Comparison of ENCODE assay signal across 1 cellular context in the genomic region with DNA sequence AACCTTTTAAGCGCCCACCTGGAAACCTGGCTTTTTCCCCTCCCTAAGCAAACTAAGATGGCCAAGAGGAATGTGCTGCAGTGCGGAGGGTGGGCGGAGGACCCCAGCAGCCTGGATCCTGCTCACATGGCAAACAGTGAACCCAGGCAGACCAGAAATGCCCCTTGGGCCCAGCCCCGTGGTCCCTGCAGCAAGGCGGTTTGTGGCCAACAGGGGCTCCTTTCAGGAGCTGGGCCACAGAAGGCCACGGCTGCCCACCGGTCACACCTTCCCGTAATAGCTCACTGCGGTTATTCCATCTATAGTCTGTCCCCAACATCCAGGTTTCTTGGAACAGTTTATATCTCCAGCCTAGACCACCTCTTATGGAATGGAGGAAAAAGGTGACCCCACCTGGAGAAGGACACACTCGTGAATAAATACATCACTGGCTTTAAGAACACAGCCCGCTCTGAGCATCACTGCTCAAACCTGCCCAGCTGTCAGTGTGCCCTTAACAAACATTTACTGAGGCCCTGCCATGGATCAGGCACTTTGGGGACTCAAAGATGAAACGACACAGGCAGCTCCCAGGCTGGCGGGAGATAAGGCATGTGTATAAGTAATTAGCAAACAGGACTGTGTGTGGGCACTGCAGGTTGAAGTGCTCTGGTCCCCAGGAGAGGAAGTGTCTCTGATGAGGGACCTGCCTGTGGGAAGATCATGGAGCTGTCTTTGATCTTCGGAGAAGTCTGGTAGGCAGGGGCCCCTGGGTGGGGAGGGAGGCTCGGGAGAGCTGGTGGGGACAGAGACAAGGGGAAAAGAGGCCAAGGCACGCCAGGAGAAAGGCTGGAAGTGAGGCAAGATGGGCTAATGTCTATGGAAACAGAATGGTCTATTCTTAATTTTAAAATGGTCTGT.
TF ChIP-seq lines count a peak whose summit lies in the region.

No MANE protein-coding gene starts in this region.

TF ChIP-seq in HepG2, 621 proteins besides CTCF, POLR2A, EP300 and RAD21 (continued from another document and continues in another):
- TF ChIP-seq, protein P1, sequence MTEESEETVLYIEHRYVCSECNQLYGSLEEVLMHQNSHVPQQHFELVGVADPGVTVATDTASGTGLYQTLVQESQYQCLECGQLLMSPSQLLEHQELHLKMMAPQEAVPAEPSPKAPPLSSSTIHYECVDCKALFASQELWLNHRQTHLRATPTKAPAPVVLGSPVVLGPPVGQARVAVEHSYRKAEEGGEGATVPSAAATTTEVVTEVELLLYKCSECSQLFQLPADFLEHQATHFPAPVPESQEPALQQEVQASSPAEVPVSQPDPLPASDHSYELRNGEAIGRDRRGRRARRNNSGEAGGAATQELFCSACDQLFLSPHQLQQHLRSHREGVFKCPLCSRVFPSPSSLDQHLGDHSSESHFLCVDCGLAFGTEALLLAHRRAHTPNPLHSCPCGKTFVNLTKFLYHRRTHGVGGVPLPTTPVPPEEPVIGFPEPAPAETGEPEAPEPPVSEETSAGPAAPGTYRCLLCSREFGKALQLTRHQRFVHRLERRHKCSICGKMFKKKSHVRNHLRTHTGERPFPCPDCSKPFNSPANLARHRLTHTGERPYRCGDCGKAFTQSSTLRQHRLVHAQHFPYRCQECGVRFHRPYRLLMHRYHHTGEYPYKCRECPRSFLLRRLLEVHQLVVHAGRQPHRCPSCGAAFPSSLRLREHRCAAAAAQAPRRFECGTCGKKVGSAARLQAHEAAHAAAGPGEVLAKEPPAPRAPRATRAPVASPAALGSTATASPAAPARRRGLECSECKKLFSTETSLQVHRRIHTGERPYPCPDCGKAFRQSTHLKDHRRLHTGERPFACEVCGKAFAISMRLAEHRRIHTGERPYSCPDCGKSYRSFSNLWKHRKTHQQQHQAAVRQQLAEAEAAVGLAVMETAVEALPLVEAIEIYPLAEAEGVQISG (CRISPR knock-in tag; IDR thresholded peaks at IDR 0.05), result peak; percentile 74
- TF ChIP-seq, protein P2, sequence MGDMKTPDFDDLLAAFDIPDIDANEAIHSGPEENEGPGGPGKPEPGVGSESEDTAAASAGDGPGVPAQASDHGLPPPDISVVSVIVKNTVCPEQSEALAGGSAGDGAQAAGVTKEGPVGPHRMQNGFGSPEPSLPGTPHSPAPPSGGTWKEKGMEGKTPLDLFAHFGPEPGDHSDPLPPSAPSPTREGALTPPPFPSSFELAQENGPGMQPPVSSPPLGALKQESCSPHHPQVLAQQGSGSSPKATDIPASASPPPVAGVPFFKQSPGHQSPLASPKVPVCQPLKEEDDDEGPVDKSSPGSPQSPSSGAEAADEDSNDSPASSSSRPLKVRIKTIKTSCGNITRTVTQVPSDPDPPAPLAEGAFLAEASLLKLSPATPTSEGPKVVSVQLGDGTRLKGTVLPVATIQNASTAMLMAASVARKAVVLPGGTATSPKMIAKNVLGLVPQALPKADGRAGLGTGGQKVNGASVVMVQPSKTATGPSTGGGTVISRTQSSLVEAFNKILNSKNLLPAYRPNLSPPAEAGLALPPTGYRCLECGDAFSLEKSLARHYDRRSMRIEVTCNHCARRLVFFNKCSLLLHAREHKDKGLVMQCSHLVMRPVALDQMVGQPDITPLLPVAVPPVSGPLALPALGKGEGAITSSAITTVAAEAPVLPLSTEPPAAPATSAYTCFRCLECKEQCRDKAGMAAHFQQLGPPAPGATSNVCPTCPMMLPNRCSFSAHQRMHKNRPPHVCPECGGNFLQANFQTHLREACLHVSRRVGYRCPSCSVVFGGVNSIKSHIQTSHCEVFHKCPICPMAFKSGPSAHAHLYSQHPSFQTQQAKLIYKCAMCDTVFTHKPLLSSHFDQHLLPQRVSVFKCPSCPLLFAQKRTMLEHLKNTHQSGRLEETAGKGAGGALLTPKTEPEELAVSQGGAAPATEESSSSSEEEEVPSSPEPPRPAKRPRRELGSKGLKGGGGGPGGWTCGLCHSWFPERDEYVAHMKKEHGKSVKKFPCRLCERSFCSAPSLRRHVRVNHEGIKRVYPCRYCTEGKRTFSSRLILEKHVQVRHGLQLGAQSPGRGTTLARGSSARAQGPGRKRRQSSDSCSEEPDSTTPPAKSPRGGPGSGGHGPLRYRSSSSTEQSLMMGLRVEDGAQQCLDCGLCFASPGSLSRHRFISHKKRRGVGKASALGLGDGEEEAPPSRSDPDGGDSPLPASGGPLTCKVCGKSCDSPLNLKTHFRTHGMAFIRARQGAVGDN (CRISPR knock-in tag; IDR thresholded peaks at IDR 0.05), result peak; percentile 86
- TF ChIP-seq, protein P3, sequence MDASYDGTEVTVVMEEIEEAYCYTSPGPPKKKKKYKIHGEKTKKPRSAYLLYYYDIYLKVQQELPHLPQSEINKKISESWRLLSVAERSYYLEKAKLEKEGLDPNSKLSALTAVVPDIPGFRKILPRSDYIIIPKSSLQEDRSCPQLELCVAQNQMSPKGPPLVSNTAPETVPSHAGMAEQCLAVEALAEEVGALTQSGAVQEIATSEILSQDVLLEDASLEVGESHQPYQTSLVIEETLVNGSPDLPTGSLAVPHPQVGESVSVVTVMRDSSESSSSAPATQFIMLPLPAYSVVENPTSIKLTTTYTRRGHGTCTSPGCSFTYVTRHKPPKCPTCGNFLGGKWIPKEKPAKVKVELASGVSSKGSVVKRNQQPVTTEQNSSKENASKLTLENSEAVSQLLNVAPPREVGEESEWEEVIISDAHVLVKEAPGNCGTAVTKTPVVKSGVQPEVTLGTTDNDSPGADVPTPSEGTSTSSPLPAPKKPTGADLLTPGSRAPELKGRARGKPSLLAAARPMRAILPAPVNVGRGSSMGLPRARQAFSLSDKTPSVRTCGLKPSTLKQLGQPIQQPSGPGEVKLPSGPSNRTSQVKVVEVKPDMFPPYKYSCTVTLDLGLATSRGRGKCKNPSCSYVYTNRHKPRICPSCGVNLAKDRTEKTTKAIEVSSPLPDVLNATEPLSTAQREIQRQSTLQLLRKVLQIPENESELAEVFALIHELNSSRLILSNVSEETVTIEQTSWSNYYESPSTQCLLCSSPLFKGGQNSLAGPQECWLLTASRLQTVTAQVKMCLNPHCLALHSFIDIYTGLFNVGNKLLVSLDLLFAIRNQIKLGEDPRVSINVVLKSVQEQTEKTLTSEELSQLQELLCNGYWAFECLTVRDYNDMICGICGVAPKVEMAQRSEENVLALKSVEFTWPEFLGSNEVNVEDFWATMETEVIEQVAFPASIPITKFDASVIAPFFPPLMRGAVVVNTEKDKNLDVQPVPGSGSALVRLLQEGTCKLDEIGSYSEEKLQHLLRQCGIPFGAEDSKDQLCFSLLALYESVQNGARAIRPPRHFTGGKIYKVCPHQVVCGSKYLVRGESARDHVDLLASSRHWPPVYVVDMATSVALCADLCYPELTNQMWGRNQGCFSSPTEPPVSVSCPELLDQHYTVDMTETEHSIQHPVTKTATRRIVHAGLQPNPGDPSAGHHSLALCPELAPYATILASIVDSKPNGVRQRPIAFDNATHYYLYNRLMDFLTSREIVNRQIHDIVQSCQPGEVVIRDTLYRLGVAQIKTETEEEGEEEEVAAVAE (CRISPR knock-in tag; IDR thresholded peaks at IDR 0.05; ENCODE audit: borderline replicate concordance), result peak; percentile 82; the same call in 1 of the 2 replicates
- TF ChIP-seq STAT5B (CRISPR knock-in tag; IDR thresholded peaks at IDR 0.05), result 0 out of 2 replicates have a peak, but pooled peaks have one; percentile 65
- peak; percentile 70 for TF ChIP-seq ZNF124 (CRISPR knock-in tag; IDR thresholded peaks at IDR 0.05)
- peak; percentile 70 for TF ChIP-seq ZNF143 (CRISPR knock-in tag; IDR thresholded peaks at IDR 0.05)
- TF ChIP-seq, protein P4, sequence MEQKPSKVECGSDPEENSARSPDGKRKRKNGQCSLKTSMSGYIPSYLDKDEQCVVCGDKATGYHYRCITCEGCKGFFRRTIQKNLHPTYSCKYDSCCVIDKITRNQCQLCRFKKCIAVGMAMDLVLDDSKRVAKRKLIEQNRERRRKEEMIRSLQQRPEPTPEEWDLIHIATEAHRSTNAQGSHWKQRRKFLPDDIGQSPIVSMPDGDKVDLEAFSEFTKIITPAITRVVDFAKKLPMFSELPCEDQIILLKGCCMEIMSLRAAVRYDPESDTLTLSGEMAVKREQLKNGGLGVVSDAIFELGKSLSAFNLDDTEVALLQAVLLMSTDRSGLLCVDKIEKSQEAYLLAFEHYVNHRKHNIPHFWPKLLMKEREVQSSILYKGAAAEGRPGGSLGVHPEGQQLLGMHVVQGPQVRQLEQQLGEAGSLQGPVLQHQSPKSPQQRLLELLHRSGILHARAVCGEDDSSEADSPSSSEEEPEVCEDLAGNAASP (CRISPR knock-in tag; IDR thresholded peaks at IDR 0.05; ENCODE audit: borderline replicate concordance), result peak; percentile 86
- peak; percentile 87; the same call in 1 of the 2 replicates for TF ChIP-seq REPIN1 (CRISPR knock-in tag; IDR thresholded peaks at IDR 0.05; ENCODE audit: borderline replicate concordance, low read depth)
- TF ChIP-seq KLF16 (CRISPR knock-in tag; IDR thresholded peaks at IDR 0.05), result no peak
- TF ChIP-seq, protein P5, sequence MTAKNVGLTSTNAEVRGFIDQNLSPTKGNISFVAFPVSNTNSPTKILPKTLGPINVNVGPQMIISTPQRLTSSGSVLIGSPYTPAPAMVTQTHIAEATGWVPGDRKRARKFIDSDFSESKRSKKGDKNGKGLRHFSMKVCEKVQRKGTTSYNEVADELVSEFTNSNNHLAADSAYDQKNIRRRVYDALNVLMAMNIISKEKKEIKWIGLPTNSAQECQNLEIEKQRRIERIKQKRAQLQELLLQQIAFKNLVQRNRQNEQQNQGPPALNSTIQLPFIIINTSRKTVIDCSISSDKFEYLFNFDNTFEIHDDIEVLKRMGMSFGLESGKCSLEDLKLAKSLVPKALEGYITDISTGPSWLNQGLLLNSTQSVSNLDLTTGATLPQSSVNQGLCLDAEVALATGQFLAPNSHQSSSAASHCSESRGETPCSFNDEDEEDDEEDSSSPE (CRISPR knock-in tag; IDR thresholded peaks at IDR 0.05), result peak; percentile 94
- peak; percentile 63; the same call in 1 of the 2 replicates for TF ChIP-seq ATF7-NPFF (CRISPR knock-in tag; IDR thresholded peaks at IDR 0.05; ENCODE audit: low read depth)
- TF ChIP-seq, protein P6, sequence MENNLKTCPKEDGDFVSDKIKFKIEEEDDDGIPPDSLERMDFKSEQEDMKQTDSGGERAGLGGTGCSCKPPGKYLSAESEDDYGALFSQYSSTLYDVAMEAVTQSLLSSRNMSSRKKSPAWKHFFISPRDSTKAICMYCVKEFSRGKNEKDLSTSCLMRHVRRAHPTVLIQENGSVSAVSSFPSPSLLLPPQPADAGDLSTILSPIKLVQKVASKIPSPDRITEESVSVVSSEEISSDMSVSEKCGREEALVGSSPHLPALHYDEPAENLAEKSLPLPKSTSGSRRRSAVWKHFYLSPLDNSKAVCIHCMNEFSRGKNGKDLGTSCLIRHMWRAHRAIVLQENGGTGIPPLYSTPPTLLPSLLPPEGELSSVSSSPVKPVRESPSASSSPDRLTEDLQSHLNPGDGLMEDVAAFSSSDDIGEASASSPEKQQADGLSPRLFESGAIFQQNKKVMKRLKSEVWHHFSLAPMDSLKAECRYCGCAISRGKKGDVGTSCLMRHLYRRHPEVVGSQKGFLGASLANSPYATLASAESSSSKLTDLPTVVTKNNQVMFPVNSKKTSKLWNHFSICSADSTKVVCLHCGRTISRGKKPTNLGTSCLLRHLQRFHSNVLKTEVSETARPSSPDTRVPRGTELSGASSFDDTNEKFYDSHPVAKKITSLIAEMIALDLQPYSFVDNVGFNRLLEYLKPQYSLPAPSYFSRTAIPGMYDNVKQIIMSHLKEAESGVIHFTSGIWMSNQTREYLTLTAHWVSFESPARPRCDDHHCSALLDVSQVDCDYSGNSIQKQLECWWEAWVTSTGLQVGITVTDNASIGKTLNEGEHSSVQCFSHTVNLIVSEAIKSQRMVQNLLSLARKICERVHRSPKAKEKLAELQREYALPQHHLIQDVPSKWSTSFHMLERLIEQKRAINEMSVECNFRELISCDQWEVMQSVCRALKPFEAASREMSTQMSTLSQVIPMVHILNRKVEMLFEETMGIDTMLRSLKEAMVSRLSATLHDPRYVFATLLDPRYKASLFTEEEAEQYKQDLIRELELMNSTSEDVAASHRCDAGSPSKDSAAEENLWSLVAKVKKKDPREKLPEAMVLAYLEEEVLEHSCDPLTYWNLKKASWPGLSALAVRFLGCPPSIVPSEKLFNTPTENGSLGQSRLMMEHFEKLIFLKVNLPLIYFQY (CRISPR knock-in tag; IDR thresholded peaks at IDR 0.05; ENCODE audit: borderline replicate concordance), result no peak
- TF ChIP-seq, protein P7, sequence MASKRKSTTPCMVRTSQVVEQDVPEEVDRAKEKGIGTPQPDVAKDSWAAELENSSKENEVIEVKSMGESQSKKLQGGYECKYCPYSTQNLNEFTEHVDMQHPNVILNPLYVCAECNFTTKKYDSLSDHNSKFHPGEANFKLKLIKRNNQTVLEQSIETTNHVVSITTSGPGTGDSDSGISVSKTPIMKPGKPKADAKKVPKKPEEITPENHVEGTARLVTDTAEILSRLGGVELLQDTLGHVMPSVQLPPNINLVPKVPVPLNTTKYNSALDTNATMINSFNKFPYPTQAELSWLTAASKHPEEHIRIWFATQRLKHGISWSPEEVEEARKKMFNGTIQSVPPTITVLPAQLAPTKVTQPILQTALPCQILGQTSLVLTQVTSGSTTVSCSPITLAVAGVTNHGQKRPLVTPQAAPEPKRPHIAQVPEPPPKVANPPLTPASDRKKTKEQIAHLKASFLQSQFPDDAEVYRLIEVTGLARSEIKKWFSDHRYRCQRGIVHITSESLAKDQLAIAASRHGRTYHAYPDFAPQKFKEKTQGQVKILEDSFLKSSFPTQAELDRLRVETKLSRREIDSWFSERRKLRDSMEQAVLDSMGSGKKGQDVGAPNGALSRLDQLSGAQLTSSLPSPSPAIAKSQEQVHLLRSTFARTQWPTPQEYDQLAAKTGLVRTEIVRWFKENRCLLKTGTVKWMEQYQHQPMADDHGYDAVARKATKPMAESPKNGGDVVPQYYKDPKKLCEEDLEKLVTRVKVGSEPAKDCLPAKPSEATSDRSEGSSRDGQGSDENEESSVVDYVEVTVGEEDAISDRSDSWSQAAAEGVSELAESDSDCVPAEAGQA (IDR thresholded peaks at IDR 0.05; ENCODE audit: low read depth), result no peak
- TF ChIP-seq, protein P7 (CRISPR knock-in tag; IDR thresholded peaks at IDR 0.05; ENCODE audit: borderline replicate concordance), result no peak; the same call in 1 of the 2 replicates
- TF ChIP-seq ZNF660 (CRISPR knock-in tag; IDR thresholded peaks at IDR 0.05; ENCODE audit: borderline replicate concordance, low read depth), result no peak
- TF ChIP-seq RARA (CRISPR knock-in tag; IDR thresholded peaks at IDR 0.05), result peak; percentile 83
- TF ChIP-seq NR2F2 (IDR thresholded peaks at IDR 0.05; ENCODE audit: borderline replicate concordance, low read depth), result peak; percentile 74; the same call in 1 of the 2 replicates
- peak; percentile 59; the same call in 1 of the 2 replicates for TF ChIP-seq ZSCAN31 (CRISPR knock-in tag; IDR thresholded peaks at IDR 0.05; ENCODE audit: low read depth)
- TF ChIP-seq ARNTL (CRISPR knock-in tag; IDR thresholded peaks at IDR 0.05), result peak; percentile 85
- TF ChIP-seq KAT7 (CRISPR knock-in tag; IDR thresholded peaks at IDR 0.05; ENCODE audit: borderline replicate concordance), result 0 out of 2 replicates have a peak, but pooled peaks have one; percentile 15
